15 cellular contexts compared by ENCODE assay signal in genomic region chr14:98634043-98634820, GRCh38.
DNase-seq lines count a peak whose midpoint lies in the region; ATAC-seq lines count a peak whose summit lies in the region.
"Had no signal": no experiment of that assay in that cellular context is flagged by ENCODE, and none has a peak within 500 bp of the region (broad histone marks: within the 10 kb centered on the region; RNA-seq: fewer than 3 reads in every experiment).

No MANE protein-coding gene starts in this region.

- DNase-seq in NCI-H2171 treated with DMSO at 0.1 percent for 48 hours (lab: John Stamatoyannopoulos, UW) = peak; percentile 37
- DNase-seq in NCI-H2171 (lab: John Stamatoyannopoulos, UW) = no peak
- peak in 2 of 3 experiments; percentile 17 to 65 for DNase-seq in NCI-H1417 (lab: John Stamatoyannopoulos, UW)
- DNase-seq in NCI-H69 (lab: John Stamatoyannopoulos, UW) = peak; percentile 20
- peak; percentile 7 for DNase-seq in medulla oblongata (ENCODE audit: extremely low spot score)
- no peak for DNase-seq in stimulated activated CD4-positive, alpha-beta T cell treated with anti-CD3 and anti-CD28 coated beads, Interleukin-4, amount 100 ng/mL, for 1 hour
- DNase-seq: GDM1, GM23248, MV-4-11, NCI-H1694, PC-3, T-helper 2 cell had no signal

- no peak for ATAC-seq in GM21367 (IDR thresholded peaks at IDR 0.05; ENCODE audit: unreplicated experiment)
- ATAC-seq: GM12878, K562, PC-3 had no signal

Comparison
In these comparisons a context has a peak if more than half of its experiments do, and no peak if none do; other contexts are left out.
1. DNase-seq: peak in NCI-H2171 treated with DMSO at 0.1 percent for 48 hours (single experiment), NCI-H1417 (2 of 3), NCI-H69 (single experiment) and medulla oblongata (single experiment); none in NCI-H2171 (single experiment) and stimulated activated CD4-positive, alpha-beta T cell treated with anti-CD3 and anti-CD28 coated beads, Interleukin-4, amount 100 ng/mL, for 1 hour (single experiment).